ENCODE assay signal across 8 cellular contexts in the genomic region with DNA sequence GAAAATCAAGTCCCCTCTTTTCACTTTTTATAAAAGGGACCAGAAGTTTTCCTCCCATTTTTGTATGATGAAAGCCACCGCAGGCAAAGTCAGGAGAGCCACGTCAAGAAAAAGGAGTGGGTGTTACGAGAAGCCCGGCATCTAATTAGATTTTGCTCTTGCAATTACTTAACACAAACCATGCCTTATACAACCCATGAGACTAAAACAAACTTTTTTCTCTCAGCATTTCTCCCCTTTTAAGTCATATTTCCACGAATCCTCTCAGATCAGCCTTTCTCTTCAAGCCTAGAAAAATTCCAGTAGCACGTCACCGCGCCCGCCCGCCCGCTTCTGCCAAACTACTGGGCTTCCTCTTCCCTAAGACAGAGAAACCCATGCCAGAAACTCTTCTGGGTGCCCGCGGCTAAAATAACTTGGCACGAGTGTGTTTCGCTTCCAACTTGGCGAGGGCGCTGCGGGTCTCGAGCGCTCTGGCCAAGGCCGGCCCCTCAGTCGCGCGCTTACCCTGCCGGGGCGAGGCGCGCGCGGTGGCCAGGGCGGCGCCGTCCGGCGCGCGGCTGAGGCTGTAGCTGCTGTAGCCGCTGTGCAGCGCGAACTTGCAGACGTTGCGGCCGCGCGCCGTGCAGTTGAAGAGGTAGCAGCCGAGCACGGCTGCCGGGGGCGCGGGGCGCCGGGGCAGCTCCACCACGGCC.
DNase-seq lines count a peak whose midpoint lies in the region; ATAC-seq and TF ChIP-seq lines count a peak whose summit lies in the region.

No MANE protein-coding gene starts in this region.

- peak overlapping the region; percentile 84 for H3K27ac ChIP-seq in brain microvascular endothelial cell

- H3K36me3 ChIP-seq in brain microvascular endothelial cell (replicated peaks) (no peaks in the 10 kb centered on the region), iPS-15b (ENCODE audit: control insufficient read depth, insufficient read depth, low read length) (no peaks in the 10 kb centered on the region)

- H3K27me3 ChIP-seq in brain microvascular endothelial cell (replicated peaks), result no peaks in the 10 kb centered on the region
- peaks cover 20% of the 10 kb centered on the region for H3K27me3 ChIP-seq in iPS-15b (ENCODE audit: control insufficient read depth, insufficient read depth, low read length)

- no peak for TF ChIP-seq CTCF in brain microvascular endothelial cell (IDR thresholded peaks at IDR 0.05; ENCODE audit: low read depth, low read length, missing control alignments)

- H3K4me3 ChIP-seq in brain microvascular endothelial cell (ENCODE audit: low read depth, low read length), result peak overlapping the region; percentile 65
- H3K4me3 ChIP-seq in iPS-15b (ENCODE audit: low read depth, low read length), result peak overlapping the region; percentile 71

- in situ Hi-C loops in KBM-7 (cut with MboI; ENCODE audit: low pct_unique_long_range_greater_than_20kb, low sequenced_read_pairs), result no loop called here
- in situ Hi-C loops in brain microvascular endothelial cell (cut with HindIII; ENCODE audit: low pct_ligation_motif_present, low sequenced_read_pairs), result no loop called here

- H3K9ac ChIP-seq in iPS-15b (ENCODE audit: low read depth, low read length), result no peak overlapping the region

- H3K9me3 ChIP-seq in iPS-15b (ENCODE audit: control insufficient read depth, insufficient read depth, low read length), result no peaks in the 10 kb centered on the region

- DNase-seq in DMS79 (lab: John Stamatoyannopoulos, UW) (peak; percentile 53), KBM-7 (peak; percentile 73), SW 1271 (lab: John Stamatoyannopoulos, UW) (peak; percentile 33 to 60), brain microvascular endothelial cell (no peak), retina (peak; percentile 84), NK-92 (lab: John Stamatoyannopoulos, UW; ENCODE audit: unreplicated experiment) (no peak)

- H3K4me1 ChIP-seq in iPS-15b (ENCODE audit: control insufficient read depth, insufficient read depth, low read length), result peaks cover 10% of the 10 kb centered on the region

- ATAC-seq in GM21528 (IDR thresholded peaks at IDR 0.05; ENCODE audit: low FRiP score, unreplicated experiment), result peak; percentile 34

Comparison
In these comparisons a context has a peak if more than half of its experiments do, and no peak if none do; other contexts are left out.
1. DNase-seq: peak in DMS79 (single experiment), KBM-7 (single experiment), SW 1271 (2 of 2) and retina (single experiment); none in brain microvascular endothelial cell (single experiment) and NK-92 (single experiment).